ENCODE assay signal across 8 cellular contexts in the genomic region with DNA sequence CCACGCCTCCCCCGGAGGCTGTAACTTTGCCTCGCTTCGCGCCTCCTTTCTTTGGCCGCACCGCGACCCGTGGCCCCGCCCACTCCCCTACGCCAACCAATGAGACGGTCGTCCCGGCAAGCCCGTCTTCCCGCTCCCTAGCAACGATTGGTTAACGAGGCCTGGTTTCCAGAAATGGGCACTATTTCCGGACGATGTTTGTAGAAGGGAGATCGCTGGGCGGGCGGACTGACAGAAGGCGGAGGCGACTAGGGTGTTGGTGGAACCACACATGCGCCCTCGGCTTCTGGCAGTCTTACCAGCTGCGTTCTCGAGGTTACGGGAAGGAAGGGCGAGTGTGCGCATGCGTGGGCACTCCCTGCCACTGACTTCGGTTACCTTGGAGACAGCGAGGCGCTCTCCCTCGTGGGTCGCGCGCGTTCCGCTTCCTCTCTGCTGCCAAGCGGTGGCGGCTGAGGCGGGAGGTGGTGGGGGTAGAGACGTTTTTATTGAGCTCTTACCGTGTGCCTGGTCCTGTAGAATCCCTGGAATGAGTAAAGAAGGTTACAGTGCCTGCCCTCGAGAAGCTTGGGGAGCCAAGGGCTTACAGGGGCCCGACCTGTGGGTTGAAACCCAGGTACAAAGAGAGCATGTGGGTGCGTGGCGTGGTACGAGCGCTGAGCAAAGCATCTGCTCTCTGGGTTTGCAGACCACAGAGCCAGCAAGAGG. TPM values are rescaled to one million over a fixed set of nuclear protein-coding genes. Genes with fewer than 3 reads are reported as not detected.
DNase-seq lines count a peak whose midpoint lies in the region; ATAC-seq and TF ChIP-seq lines count a peak whose summit lies in the region.

No MANE protein-coding gene starts in this region.

- H3K4me1 ChIP-seq in suprapubic skin = peaks cover 87% of the 10 kb centered on the region

- POLR2A ChIA-PET in GM10248 (lab: Yijun Ruan, JAX) = interaction anchor here (0.6 to 1.8 kb wide), 8 partner anchors 8 to 876 kb away, joined by 3 to 10 read pairs (median 4); a partner anchor contains a TSS

- H3K9ac ChIP-seq in SK-N-MC (ENCODE audit: insufficient read length) = peak overlapping the region; percentile 82

- H3K27ac ChIP-seq in SK-N-MC (no peak overlapping the region), suprapubic skin (peak overlapping the region; percentile 96)

- CTCF ChIA-PET in GM10248 (lab: Yijun Ruan, JAX) = interaction anchor here (0.7 to 6.1 kb wide), 17 partner anchors 9 to 182 kb away, joined by 3 to 40 read pairs (median 7); a partner anchor contains a TSS

- TF ChIP-seq EP300 in suprapubic skin (IDR thresholded peaks at IDR 0.05) = no peak

- DNase-seq in GM10248 (ENCODE audit: extremely low spot score) (peak; percentile 98), NCI-H1048 (lab: John Stamatoyannopoulos, UW) (peak; percentile 99), SK-N-MC (ENCODE audit: low read depth, low spot score) (peak; percentile 100), globus pallidus (ENCODE audit: low spot score) (peak; percentile 100), nucleus accumbens (lab: John Stamatoyannopoulos, UW) (peak; percentile 94 to 100 (median 99)), suprapubic skin (ENCODE audit: low spot score in 2 of 2) (peak; percentile 100)

- TF ChIP-seq CTCF in GM10248 (IDR thresholded peaks at IDR 0.05; ENCODE audit: control extremely low read depth, extremely low read depth, low read depth, missing control alignments) = no peak
- TF ChIP-seq CTCF in suprapubic skin (IDR thresholded peaks at IDR 0.05) = no peak

- H3K27ac Mint-ChIP-seq in activated naive CD4-positive, alpha-beta T cell treated with anti-CD3 and anti-CD28 coated beads, Interleukin-2, amount 50 U/mL, for 24 hours = peak overlapping the region; percentile 99

- no peak for TF ChIP-seq POLR2A in suprapubic skin (IDR thresholded peaks at IDR 0.05)

- peak; percentile 66 for ATAC-seq in HG02588 (IDR thresholded peaks at IDR 0.05; ENCODE audit: unreplicated experiment)

- H3K4me3 ChIP-seq in SK-N-MC (peak overlapping the region; percentile 92), suprapubic skin (peak overlapping the region; percentile 78)

- H3K4me3 Mint-ChIP-seq in activated naive CD4-positive, alpha-beta T cell treated with anti-CD3 and anti-CD28 coated beads, Interleukin-2, amount 50 U/mL, for 24 hours = peak overlapping the region; percentile 90

- no peaks in the 10 kb centered on the region for H3K27me3 ChIP-seq in suprapubic skin

- no peaks in the 10 kb centered on the region for H3K9me3 Mint-ChIP-seq in activated naive CD4-positive, alpha-beta T cell treated with anti-CD3 and anti-CD28 coated beads, Interleukin-2, amount 50 U/mL, for 24 hours

- 4% methylated on average over 18 of the region's 53 CpGs for WGBS in suprapubic skin

- peaks cover 82% of the 10 kb centered on the region for H3K4me1 Mint-ChIP-seq in activated naive CD4-positive, alpha-beta T cell treated with anti-CD3 and anti-CD28 coated beads, Interleukin-2, amount 50 U/mL, for 24 hours

- peaks cover 4% of the 10 kb centered on the region for H3K36me3 Mint-ChIP-seq in activated naive CD4-positive, alpha-beta T cell treated with anti-CD3 and anti-CD28 coated beads, Interleukin-2, amount 50 U/mL, for 24 hours

- H3K9me3 ChIP-seq in SK-N-MC (ENCODE audit: low read depth, low read length) (no peaks in the 10 kb centered on the region), suprapubic skin (no peaks in the 10 kb centered on the region)

- no peaks in the 10 kb centered on the region for H3K27me3 Mint-ChIP-seq in activated naive CD4-positive, alpha-beta T cell treated with anti-CD3 and anti-CD28 coated beads, Interleukin-2, amount 50 U/mL, for 24 hours

- no peaks in the 10 kb centered on the region for H3K36me3 ChIP-seq in SK-N-MC (ENCODE audit: insufficient read depth, low read length)
- H3K36me3 ChIP-seq in suprapubic skin = no peaks in the 10 kb centered on the region

RNA-seq across cellular contexts. Expression of a gene that starts 0.4 kb away (rescaled TPM):
- 10 to 100 TPM in 3 of 4 donors, 1 to 10 TPM in 1; 9.6 to 14.4 (median 11.9) TPM for total RNA-seq in suprapubic skin

RNA-seq across cellular contexts. Expression of a gene that starts 55.4 kb away (rescaled TPM):
- not detected for total RNA-seq in suprapubic skin
